20 cellular contexts compared by ENCODE assay signal in genomic region chr21:26814374-26814773, GRCh38.
"Had no signal": no experiment of that assay in that cellular context is flagged by ENCODE, and none has a peak within 500 bp of the region (broad histone marks: within the 10 kb centered on the region; RNA-seq: fewer than 3 reads in every experiment).

No MANE protein-coding gene starts in this region.

- H3K27me3 ChIP-seq: ascending aorta, dorsolateral prefrontal cortex, left lung had no signal

- DNase-seq: activated CD4-positive, alpha-beta T cell treated with anti-CD3 and anti-CD28 coated beads for 1 hour; activated CD4-positive, alpha-beta T cell treated with anti-CD3 and anti-CD28 coated beads, Interleukin-2, amount 50 U/mL, for 4 hours; activated naive CD4-positive, alpha-beta T cell; activated naive CD8-positive, alpha-beta T cell treated with anti-CD3 and anti-CD28 coated beads, Interleukin-2, amount 10 ng/mL, durations not matched to agents 7 days and 5 days; activated T-cell treated with anti-CD3 and anti-CD28 coated beads for 4 hours; dorsolateral prefrontal cortex; endodermal cell; erythroblast; foreskin fibroblast; glutamatergic neuron; hypothalamus; kidney; left lung; psoas muscle; stimulated activated CD4-positive, alpha-beta T cell treated with anti-CD3 and anti-CD28 coated beads, Interleukin-12 subunit alpha, Interleukin-12 subunit beta, amount 100 ng/mL, for 4 hours; stimulated activated CD4-positive, alpha-beta T cell treated with anti-CD3 and anti-CD28 coated beads, Interleukin-2, amount 100 ng/mL, for 24 hours; T-cell; T-helper 9 cell had no signal

- H3K27ac ChIP-seq: ascending aorta, dorsolateral prefrontal cortex had no signal

- H3K9me3 ChIP-seq: ascending aorta, left lung, psoas muscle had no signal

- H3K4me3 ChIP-seq: ascending aorta, dorsolateral prefrontal cortex, left lung, psoas muscle had no signal

- H3K9me3 Mint-ChIP-seq: activated naive CD8-positive, alpha-beta T cell treated with anti-CD3 and anti-CD28 coated beads, Interleukin-2, amount 10 ng/mL, durations not matched to agents 7 days and 5 days; endodermal cell; neural crest cell; T-cell had no signal

- ATAC-seq: left lung, psoas muscle, T-cell had no signal

- H3K27ac Mint-ChIP-seq: activated naive CD8-positive, alpha-beta T cell treated with anti-CD3 and anti-CD28 coated beads, Interleukin-2, amount 10 ng/mL, durations not matched to agents 7 days and 5 days; endodermal cell; T-cell had no signal

- H3K36me3 ChIP-seq: ascending aorta, left lung had no signal

- H3K4me3 Mint-ChIP-seq: activated naive CD8-positive, alpha-beta T cell treated with anti-CD3 and anti-CD28 coated beads, Interleukin-2, amount 10 ng/mL, durations not matched to agents 7 days and 5 days; endodermal cell; neural crest cell; T-cell had no signal

- H3K36me3 Mint-ChIP-seq: activated naive CD8-positive, alpha-beta T cell treated with anti-CD3 and anti-CD28 coated beads, Interleukin-2, amount 10 ng/mL, durations not matched to agents 7 days and 5 days; T-cell had no signal

- H3K4me1 Mint-ChIP-seq: activated naive CD8-positive, alpha-beta T cell treated with anti-CD3 and anti-CD28 coated beads, Interleukin-2, amount 10 ng/mL, durations not matched to agents 7 days and 5 days; T-cell had no signal

- H3K4me1 ChIP-seq: ascending aorta, left lung, psoas muscle had no signal
